ENCODE assay signal across 8 cellular contexts in the genomic region with DNA sequence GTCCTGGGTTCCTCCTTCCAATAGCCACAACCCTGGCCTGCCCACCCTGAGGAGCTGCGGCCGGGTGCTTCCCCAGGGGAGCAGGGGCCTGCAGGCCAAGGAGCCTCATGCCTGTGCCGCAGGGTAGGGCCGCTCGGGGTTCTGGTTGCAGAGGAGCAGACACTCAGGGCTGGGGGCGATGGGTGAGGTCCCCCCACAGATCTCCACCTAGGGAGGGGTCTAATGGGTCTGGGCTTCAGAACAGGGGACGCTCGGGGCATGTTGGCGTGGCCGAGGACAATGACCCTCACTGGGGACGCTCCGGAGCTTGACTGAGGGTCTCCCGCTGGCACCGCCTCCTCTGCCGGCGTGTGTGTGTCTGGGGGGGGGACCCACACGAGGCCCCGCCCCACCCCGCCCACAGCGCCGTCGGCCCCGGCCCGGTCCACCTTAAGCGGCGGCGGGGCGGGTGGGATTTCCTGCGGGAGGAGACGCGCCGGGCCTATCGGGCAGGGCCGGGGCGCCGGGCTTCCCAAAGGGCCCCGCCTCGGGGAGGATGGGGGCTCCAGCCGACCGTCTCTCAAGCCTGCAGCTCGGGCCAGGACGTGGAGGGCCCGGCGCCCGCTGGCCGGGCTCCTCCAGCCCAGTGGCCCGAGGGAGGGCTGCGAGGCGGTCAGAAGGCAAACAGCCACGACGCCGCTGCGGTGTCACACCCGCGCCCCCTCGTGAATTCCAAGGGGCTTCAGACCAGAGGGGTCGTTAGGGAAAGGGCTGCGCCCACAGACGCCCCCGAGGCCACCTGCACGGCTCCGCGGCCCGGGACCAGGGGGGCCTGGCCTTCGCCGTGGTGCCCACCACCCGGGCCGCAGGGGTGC. TPM values are rescaled to one million over a fixed set of nuclear protein-coding genes. Genes with fewer than 3 reads are reported as not detected.
DNase-seq lines count a peak whose midpoint lies in the region; ATAC-seq, FAIRE-seq and TF ChIP-seq lines count a peak whose summit lies in the region.

No MANE protein-coding gene starts in this region.

- H3K27ac Mint-ChIP-seq in activated B cell treated with CpG ODN at 0.5 μM for 24 hours: no peak overlapping the region

- 5 to 12% (median 11%) methylated on average over 37 to 68 of the region's 68 CpGs for WGBS in small intestine, 3 donors

- intact Hi-C loops in activated B cell treated with CpG ODN at 0.5 μM for 24 hours (cut with micrococcal nuclease): loop anchor here (1.0 to 5.0 kb wide), 8 partner anchors 14 to 728 kb away; a partner anchor contains a TSS

- DNase-seq in Jurkat, Clone E6-1 (ENCODE audit: low read depth, low spot score): peak; percentile 62
- DNase-seq in activated B cell treated with CpG ODN at 0.5 μM for 24 hours: peak; percentile 75
- peak; percentile 68 to 87 for DNase-seq in cardiac fibroblast (ENCODE audit: low read depth in 2 of 2)
- DNase-seq in inferior parietal cortex (ENCODE audit: extremely low spot score): peak; percentile 81
- peak; percentile 70 for DNase-seq in small intestine

- H3K36me3 Mint-ChIP-seq in activated B cell treated with CpG ODN at 0.5 μM for 24 hours (ENCODE audit: low read depth): peaks cover 25% of the 10 kb centered on the region

- H3K4me1 ChIP-seq in BLaER1 (peaks cover 87% of the 10 kb centered on the region), small intestine (ENCODE audit: control insufficient read depth in 2 of 2, insufficient read depth in 1 of 2, low read depth in 1 of 2, low read length in 1 of 2) (no peaks in the 10 kb centered on the region)

- peaks cover 78% of the 10 kb centered on the region for H4K20me1 ChIP-seq in BLaER1

- H3K27me3 ChIP-seq in BLaER1: no peaks in the 10 kb centered on the region
- H3K27me3 ChIP-seq in small intestine (ENCODE audit: control insufficient read depth in 2 of 2, insufficient read depth in 2 of 2, low read length in 2 of 2): no peaks in the 10 kb centered on the region

- peak overlapping the region; percentile 92 for H3K4me2 ChIP-seq in BLaER1

- TF ChIP-seq CTCF in activated B cell treated with CpG ODN at 0.5 μM for 24 hours (IDR thresholded peaks at IDR 0.05): no peak
- no peak for TF ChIP-seq CTCF in cardiac fibroblast (IDR thresholded peaks at IDR 0.05; ENCODE audit: low read depth, low read length)

- H3K4me1 Mint-ChIP-seq in activated B cell treated with CpG ODN at 0.5 μM for 24 hours: peaks cover 34% of the 10 kb centered on the region

- H3K36me3 ChIP-seq in BLaER1 (peaks cover 29% of the 10 kb centered on the region), small intestine (ENCODE audit: control insufficient read depth in 2 of 2, insufficient read depth in 2 of 2, low read length in 2 of 2) (peaks cover 0 to 5% of the 10 kb centered on the region in 2 donors)

- peak overlapping the region; percentile 85 for H3K9ac ChIP-seq in BLaER1

- peak overlapping the region; percentile 70 for H3K4me3 Mint-ChIP-seq in activated B cell treated with CpG ODN at 0.5 μM for 24 hours

- H3K9me3 ChIP-seq in BLaER1 (no peaks in the 10 kb centered on the region), small intestine (ENCODE audit: control insufficient read depth, low read depth) (no peaks in the 10 kb centered on the region)

- no peaks in the 10 kb centered on the region for H3K27me3 Mint-ChIP-seq in activated B cell treated with CpG ODN at 0.5 μM for 24 hours

- POLR2A ChIA-PET in activated B cell treated with CpG ODN at 0.5 μM for 24 hours (lab: Charles Lee): interaction anchor here (1.3 kb wide), 1 partner anchor 13 kb away, joined by 8 read pairs; a partner anchor contains a TSS

- H3K9me3 Mint-ChIP-seq in activated B cell treated with CpG ODN at 0.5 μM for 24 hours: no peaks in the 10 kb centered on the region

- CTCF ChIA-PET in activated B cell treated with CpG ODN at 0.5 μM for 24 hours (lab: Charles Lee): no interaction called here

- H3K27ac ChIP-seq in BLaER1: peak overlapping the region; percentile 88
- peak overlapping the region; percentile 70 to 91 for H3K27ac ChIP-seq in small intestine (ENCODE audit: low read depth in 1 of 2, low read length in 1 of 2)

- ATAC-seq in GM19397 (IDR thresholded peaks at IDR 0.05; ENCODE audit: unreplicated experiment) (peak; percentile 60), activated B cell treated with CpG ODN at 0.5 μM for 24 hours (ENCODE audit: low read depth) (peak; percentile 83), HG03378 (IDR thresholded peaks at IDR 0.05; ENCODE audit: unreplicated experiment) (no peak)

- H3K4me3 ChIP-seq in BLaER1 (peak overlapping the region; percentile 82), cardiac fibroblast (replicated peaks in 1 of 2; ENCODE audit: low read depth in 2 of 2, low read length in 2 of 2) (peak overlapping the region; percentile 78 to 79), small intestine (ENCODE audit: low read depth in 1 of 2, low read length in 2 of 2) (peak overlapping the region; percentile 78 to 85)
- H3K4me3 ChIP-seq in Jurkat, Clone E6-1 (ENCODE audit: low read length): peak overlapping the region; percentile 68

- no peak for FAIRE-seq in small intestine (lab: Jason Lieb, UNC)

RNA-seq across cellular contexts. Expression of a gene that starts 0.6 kb away (rescaled TPM):
- polyA plus RNA-seq in Jurkat, Clone E6-1 (2012; ENCODE audit: insufficient read depth, insufficient read length): 41.4 TPM
- total RNA-seq in activated B cell treated with CpG ODN at 0.5 μM for 24 hours: 51.9 and 65.6 TPM in 2 replicates
- 10 to 100 TPM in 2 of 3 donors, 1 to 10 TPM in 1; 3.8 to 18.2 (median 10.5) TPM for polyA plus RNA-seq in small intestine

RNA-seq across cellular contexts. Expression of a gene that starts 13.9 kb away (rescaled TPM):
- polyA plus RNA-seq in Jurkat, Clone E6-1 (2012; ENCODE audit: insufficient read depth, insufficient read length): 78.4 TPM
- 77.4 and 91.7 TPM in 2 replicates for total RNA-seq in activated B cell treated with CpG ODN at 0.5 μM for 24 hours
- 10 to 100 TPM; 30.5 to 38.5 (median 36.0) TPM for polyA plus RNA-seq in small intestine

RNA-seq across cellular contexts. Expression of a gene that starts 15.1 kb away (rescaled TPM):
- 479 TPM for polyA plus RNA-seq in Jurkat, Clone E6-1 (2012; ENCODE audit: insufficient read depth, insufficient read length)
- 127 and 133 TPM in 2 replicates for total RNA-seq in activated B cell treated with CpG ODN at 0.5 μM for 24 hours
- polyA plus RNA-seq in small intestine: 100 to 1,000 TPM in 1 of 3 donors, 10 to 100 TPM in 2; 61.5 to 184 (median 85.7) TPM

RNA-seq across cellular contexts. Expression of a gene that starts 19.9 kb away (rescaled TPM):
- polyA plus RNA-seq in Jurkat, Clone E6-1 (2012; ENCODE audit: insufficient read depth, insufficient read length): not detected
- total RNA-seq in activated B cell treated with CpG ODN at 0.5 μM for 24 hours: not detected in 2 replicates
- 1 to 10 TPM in 1 of 3 donors, not detected in 2; 1.2 TPM for polyA plus RNA-seq in small intestine

RNA-seq across cellular contexts. Expression of a gene that starts 50.9 kb away (rescaled TPM):
- polyA plus RNA-seq in Jurkat, Clone E6-1 (2012; ENCODE audit: insufficient read depth, insufficient read length): 27.9 TPM
- total RNA-seq in activated B cell treated with CpG ODN at 0.5 μM for 24 hours: 34.6 and 35.5 TPM in 2 replicates
- 10 to 100 TPM; 17.0 to 18.1 (median 17.3) TPM for polyA plus RNA-seq in small intestine
